ENCODE assay signal across 8 cellular contexts in genomic region chr12:28190321-28191017, GRCh38. TPM values are rescaled to one million over a fixed set of nuclear protein-coding genes. Genes with fewer than 3 reads are reported as not detected.
A peak's percentile ranks its signal among the peaks of the same experiment; 100 is the strongest.
DNase-seq lines count a peak whose midpoint lies in the region; ATAC-seq and TF ChIP-seq lines count a peak whose summit lies in the region.

A gene with protein sequence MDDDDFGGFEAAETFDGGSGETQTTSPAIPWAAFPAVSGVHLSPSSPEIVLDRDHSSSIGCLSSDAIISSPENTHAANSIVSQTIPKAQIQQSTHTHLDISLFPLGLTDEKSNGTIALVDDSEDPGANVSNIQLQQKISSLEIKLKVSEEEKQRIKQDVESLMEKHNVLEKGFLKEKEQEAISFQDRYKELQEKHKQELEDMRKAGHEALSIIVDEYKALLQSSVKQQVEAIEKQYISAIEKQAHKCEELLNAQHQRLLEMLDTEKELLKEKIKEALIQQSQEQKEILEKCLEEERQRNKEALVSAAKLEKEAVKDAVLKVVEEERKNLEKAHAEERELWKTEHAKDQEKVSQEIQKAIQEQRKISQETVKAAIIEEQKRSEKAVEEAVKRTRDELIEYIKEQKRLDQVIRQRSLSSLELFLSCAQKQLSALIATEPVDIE (plus strand): TSS chr12:28190456. CDS start chr12:28257216, 66,760 bp downstream.

- peaks cover 0 to 4% (median 0%) of the 10 kb centered on the region in 4 donors for H3K9me3 ChIP-seq in upper lobe of left lung

- no peaks in the 10 kb centered on the region for H3K27me3 ChIP-seq in upper lobe of left lung

- TF ChIP-seq POLR2A in upper lobe of left lung (IDR thresholded peaks at IDR 0.05) = peak in 3 of 4 donors; percentile 27 to 78 (median 75)

- peak within 1 kb of the TSS; percentile 95 to 99 (median 98) for H3K27ac ChIP-seq in upper lobe of left lung

- H3K27me3 Mint-ChIP-seq in activated naive CD8-positive, alpha-beta T cell treated with anti-CD3 and anti-CD28 coated beads, Interleukin-2, amount 50 U/mL, for 24 hours = no peaks in the 10 kb centered on the region

- peak within 1 kb of the TSS; percentile 98 for H3K27ac Mint-ChIP-seq in activated naive CD8-positive, alpha-beta T cell treated with anti-CD3 and anti-CD28 coated beads, Interleukin-2, amount 50 U/mL, for 24 hours

- DNase-seq in NCI-H1092 (lab: John Stamatoyannopoulos, UW) (peak; percentile 60), SW480 (ENCODE audit: low spot score) (peak; percentile 85), cardiac septum (ENCODE audit: low spot score) (peak; percentile 91), posterior cingulate gyrus (peak; percentile 76 to 97 (median 84)), upper lobe of left lung (peak; percentile 90 to 96)
- DNase-seq in activated naive CD8-positive, alpha-beta T cell treated with anti-CD3 and anti-CD28 coated beads, Interleukin-2, amount 50 U/mL, for 24 hours = peak; percentile 88

- peaks cover 58% of the 10 kb centered on the region for H3K4me1 Mint-ChIP-seq in activated naive CD8-positive, alpha-beta T cell treated with anti-CD3 and anti-CD28 coated beads, Interleukin-2, amount 50 U/mL, for 24 hours

- TF ChIP-seq EP300 in upper lobe of left lung (IDR thresholded peaks at IDR 0.05) = peak in 2 of 4 donors; percentile 58 to 83

- TF ChIP-seq CTCF in GM12874 (IDR thresholded peaks at IDR 0.05; ENCODE audit: insufficient read depth, low read depth, low read length) (peak; percentile 0; the same call in 1 of the 2 replicates), upper lobe of left lung (IDR thresholded peaks at IDR 0.05) (peak in 4 of 6 experiments; percentile 21 to 49 (median 28))

- H3K4me1 ChIP-seq in upper lobe of left lung = peaks cover 7 to 17% (median 8%) of the 10 kb centered on the region in 4 donors

- peak within 1 kb of the TSS; percentile 75 to 93 (median 86) for H3K4me3 ChIP-seq in upper lobe of left lung

- peaks cover 25% of the 10 kb centered on the region for H3K36me3 Mint-ChIP-seq in activated naive CD8-positive, alpha-beta T cell treated with anti-CD3 and anti-CD28 coated beads, Interleukin-2, amount 50 U/mL, for 24 hours (ENCODE audit: low read depth)

- H3K9me3 Mint-ChIP-seq in activated naive CD8-positive, alpha-beta T cell treated with anti-CD3 and anti-CD28 coated beads, Interleukin-2, amount 50 U/mL, for 24 hours = peaks cover 7% of the 10 kb centered on the region

- 1 to 3% methylated on average over 37 to 56 of the region's 72 CpGs for WGBS in upper lobe of left lung, 2 donors

- no peaks in the 10 kb centered on the region for H3K36me3 ChIP-seq in upper lobe of left lung

- intact Hi-C loops in cardiac septum (cut with DNase I) (no loop called here), posterior cingulate gyrus (cut with DNase I) (no loop called here)

- ATAC-seq in HG02610 (IDR thresholded peaks at IDR 0.05; ENCODE audit: unreplicated experiment) (peak; percentile 93), upper lobe of left lung (ENCODE audit: low FRiP score in 2 of 2) (peak; percentile 93)
- ATAC-seq in activated naive CD8-positive, alpha-beta T cell treated with anti-CD3 and anti-CD28 coated beads, Interleukin-2, amount 50 U/mL, for 24 hours = peak; percentile 82

- peak within 1 kb of the TSS; percentile 91 for H3K4me3 Mint-ChIP-seq in activated naive CD8-positive, alpha-beta T cell treated with anti-CD3 and anti-CD28 coated beads, Interleukin-2, amount 50 U/mL, for 24 hours

RNA-seq across cellular contexts. Expression of the gene that starts here (rescaled TPM):
- total RNA-seq in cardiac septum = 48.5 TPM
- 10 to 100 TPM; 27.7 to 77.5 (median 30.2) TPM for total RNA-seq in upper lobe of left lung

Comparison
In these comparisons a context has a peak if more than half of its experiments do, and no peak if none do; other contexts are left out.
1. Peak in every context shown above with its lines: DNase-seq, ATAC-seq, H3K4me3 ChIP-seq and H3K27ac ChIP-seq.